In genomic region chr2:127185093-127185492, GRCh38 we compare ENCODE assay signal across 1 cellular context.
TF ChIP-seq lines count a peak whose summit lies in the region.

No MANE protein-coding gene starts in this region.

TF ChIP-seq in SK-N-SH, 30 proteins besides CTCF, POLR2A, EP300 and RAD21 (continued from another document):
- TF ChIP-seq FOXJ3 (CRISPR knock-in tag; IDR thresholded peaks at IDR 0.05): no peak
- TF ChIP-seq USF2 (IDR thresholded peaks at IDR 0.05; ENCODE audit: borderline replicate concordance, low read depth, low read length): no peak
- TF ChIP-seq FOXM1 (IDR thresholded peaks at IDR 0.05; ENCODE audit: low read depth): no peak
